15 cellular contexts compared by ENCODE assay signal in genomic region chr11:102545701-102546100, GRCh38. TPM values are rescaled to one million over a fixed set of nuclear protein-coding genes. Genes with fewer than 3 reads are reported as not detected.
"Had no signal": no experiment of that assay in that cellular context is flagged by ENCODE, and none has a peak within 500 bp of the region (broad histone marks: within the 10 kb centered on the region; RNA-seq: fewer than 3 reads in every experiment).

No MANE protein-coding gene starts in this region.

- H3K36me3 ChIP-seq: colonic mucosa, ovary, transverse colon, vagina had no signal

- H3K27me3 ChIP-seq: colonic mucosa, ovary, transverse colon, vagina had no signal

- H3K4me1 ChIP-seq: colonic mucosa, transverse colon, vagina had no signal

- ATAC-seq: esophagus mucosa had no signal

- H3K9me3 ChIP-seq: colonic mucosa, ovary, transverse colon, vagina had no signal

- FAIRE-seq: endometrium, islet of Langerhans, TTC549 had no signal

- H3K4me3 ChIP-seq: colonic mucosa, ovary, transverse colon, vagina had no signal

- DNase-seq: activated naive CD4-positive, alpha-beta T cell treated with anti-CD3 and anti-CD28 coated beads, Interleukin-2, amount 50 U/mL, for 16 hours; amniotic stem cell; caudate nucleus; colonic mucosa; ovary; stimulated activated CD4-positive, alpha-beta T cell treated with anti-CD3 and anti-CD28 coated beads, Interleukin-12 subunit alpha, Interleukin-12 subunit beta, amount 100 ng/mL, for 4 hours; stimulated activated CD4-positive, alpha-beta T cell treated with anti-CD3 and anti-CD28 coated beads, Interleukin-2, amount 100 ng/mL, for 24 hours; stimulated activated naive CD4-positive, alpha-beta T cell; transverse colon had no signal

- H3K27ac ChIP-seq: colonic mucosa, ovary, transverse colon, vagina had no signal

RNA-seq across cellular contexts. Expression of gene MMP7, which starts 15.2 kb away (rescaled TPM):
- total RNA-seq: T-helper 2 cell treated with Interferon-gamma antibody and Interleukin-4, amounts not matched to agents 100 ng/mL and 5 ng/mL, for 36 hours; transverse colon had no signal
